14 cellular contexts compared by ENCODE assay signal in the genomic region with DNA sequence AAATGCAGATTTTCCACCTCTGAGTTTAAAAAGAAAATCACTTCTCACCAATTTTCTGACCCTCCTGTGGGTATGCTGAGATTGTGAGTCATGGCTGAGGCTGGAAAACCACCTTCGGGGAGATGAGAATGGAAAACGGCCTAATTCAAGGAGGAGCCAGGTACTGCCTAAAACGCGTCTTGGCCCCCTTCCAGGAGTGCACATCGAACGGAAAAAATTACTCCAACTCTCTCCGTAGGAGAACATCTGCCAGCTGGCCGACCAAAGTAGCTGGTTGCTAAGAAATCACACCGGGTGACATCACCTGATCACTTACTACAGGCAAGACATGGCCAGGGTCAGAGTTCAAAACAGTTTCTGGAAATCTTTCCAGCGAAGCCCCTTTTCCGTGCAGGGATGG.
DNase-seq lines count a peak whose midpoint lies in the region; ATAC-seq and TF ChIP-seq lines count a peak whose summit lies in the region.
"Had no signal": no experiment of that assay in that cellular context is flagged by ENCODE, and none has a peak within 500 bp of the region (broad histone marks: within the 10 kb centered on the region; RNA-seq: fewer than 3 reads in every experiment).

No MANE protein-coding gene starts in this region.

- no peak overlapping the region for H3K56ac ChIP-seq in mesendoderm (ENCODE audit: low read length)

- H4K5ac ChIP-seq in mesendoderm (ENCODE audit: low read length) = no peak overlapping the region

- H3K79me1 ChIP-seq in mesendoderm (ENCODE audit: low read length) = peaks cover 16% of the 10 kb centered on the region

- peaks cover 2% of the 10 kb centered on the region for H3K79me2 ChIP-seq in mesendoderm (ENCODE audit: control insufficient read depth, insufficient read depth, low read length)

- H3K4ac ChIP-seq in mesendoderm (ENCODE audit: low read depth, low read length) = no peak overlapping the region

- no peak overlapping the region for H3K9ac ChIP-seq in mesendoderm (ENCODE audit: low read length)

- no peak overlapping the region for H2BK15ac ChIP-seq in mesendoderm (replicated peaks; ENCODE audit: low read depth)

- no peaks in the 10 kb centered on the region for H3K4me1 ChIP-seq in foreskin keratinocyte
- H3K4me1 ChIP-seq in mesendoderm (ENCODE audit: control insufficient read depth, low read depth, low read length) = peaks cover 9% of the 10 kb centered on the region
- H3K4me1 ChIP-seq: colonic mucosa, spleen had no signal

- DNase-seq in stimulated activated naive CD8-positive, alpha-beta T cell treated with anti-CD3 and anti-CD28 coated beads, Interleukin-15, Interleukin-2, amounts not matched to agents 100 U/mL and 50 U/mL, for 24 hours = peak; percentile 41
- DNase-seq in stimulated activated naive CD8-positive, alpha-beta T cell treated with anti-CD3 and anti-CD28 coated beads, Interleukin-15, amount 100 ng/mL, for 72 hours = no peak
- peak; percentile 61 for DNase-seq in NCI-H524 treated with DMSO at 0.1 percent for 48 hours (lab: John Stamatoyannopoulos, UW)
- DNase-seq in foreskin keratinocyte = peak in 1 of 2 donors; percentile 4
- no peak for DNase-seq in retina
- no peak for DNase-seq in NCI-H2029 treated with DMSO at 0.1 percent for 48 hours (lab: John Stamatoyannopoulos, UW)
- no peak for DNase-seq in RWPE1 (ENCODE audit: low spot score)
- no peak for DNase-seq in mesendoderm
- DNase-seq: colonic mucosa, foreskin melanocyte, left colon, spleen had no signal

- no peak for TF ChIP-seq CTCF in foreskin keratinocyte (conservative IDR thresholded peaks at IDR 0.05)
- no peak for TF ChIP-seq CTCF in RWPE1 (conservative IDR thresholded peaks at IDR 0.05; ENCODE audit: low read depth)

- no CpG with 5 or more reads among the region's 11 CpGs for WGBS in mesendoderm (ENCODE audit: extremely low coverage, insufficient coverage, low lambda C conversion rate)

- H3K4me2 ChIP-seq in mesendoderm (ENCODE audit: low read length) = no peak overlapping the region

- peak; percentile 39 for ATAC-seq in stimulated activated naive CD8-positive, alpha-beta T cell treated with anti-CD3 and anti-CD28 coated beads, Interleukin-15, Interleukin-2, amounts not matched to agents 100 U/mL and 50 U/mL, for 24 hours
- ATAC-seq in stimulated activated naive CD8-positive, alpha-beta T cell treated with anti-CD3 and anti-CD28 coated beads, Interleukin-15, amount 100 ng/mL, for 72 hours = no peak
- ATAC-seq in foreskin keratinocyte = peak; percentile 15
- ATAC-seq: left colon had no signal

- H4K8ac ChIP-seq in mesendoderm (ENCODE audit: low read depth, low read length) = no peak overlapping the region

- no peak overlapping the region for H2AK5ac ChIP-seq in mesendoderm (ENCODE audit: low read length)

- H3K23ac ChIP-seq in mesendoderm (ENCODE audit: low read length) = no peak overlapping the region

- H3K18ac ChIP-seq in mesendoderm (ENCODE audit: low read length) = no peak overlapping the region

- H3K9me3 Mint-ChIP-seq in stimulated activated naive CD8-positive, alpha-beta T cell treated with anti-CD3 and anti-CD28 coated beads, Interleukin-15, amount 100 ng/mL, for 72 hours = no peaks in the 10 kb centered on the region
- H3K9me3 Mint-ChIP-seq: stimulated activated naive CD8-positive, alpha-beta T cell treated with anti-CD3 and anti-CD28 coated beads, Interleukin-15, Interleukin-2, amounts not matched to agents 100 ng/mL and 50 ng/mL, for 24 hours had no signal

- POLR2A ChIA-PET in RWPE1 (lab: Yijun Ruan, JAX; ENCODE audit: low non-redundant PET) = no interaction called here

- peaks cover 14% of the 10 kb centered on the region for H3K27me3 Mint-ChIP-seq in stimulated activated naive CD8-positive, alpha-beta T cell treated with anti-CD3 and anti-CD28 coated beads, Interleukin-15, amount 100 ng/mL, for 72 hours

- no peak overlapping the region for H3K27ac ChIP-seq in foreskin keratinocyte
- H3K27ac ChIP-seq in RWPE1 = no peak overlapping the region
- H3K27ac ChIP-seq in mesendoderm (ENCODE audit: low read depth, low read length) = no peak overlapping the region
- H3K27ac ChIP-seq: colonic mucosa, SJSA1, spleen had no signal

- no peak overlapping the region for H2BK120ac ChIP-seq in mesendoderm (ENCODE audit: low read depth, low read length)

- no peak overlapping the region for H3K4me3 Mint-ChIP-seq in stimulated activated naive CD8-positive, alpha-beta T cell treated with anti-CD3 and anti-CD28 coated beads, Interleukin-15, amount 100 ng/mL, for 72 hours
- H3K4me3 Mint-ChIP-seq: stimulated activated naive CD8-positive, alpha-beta T cell treated with anti-CD3 and anti-CD28 coated beads, Interleukin-15, Interleukin-2, amounts not matched to agents 100 ng/mL and 50 ng/mL, for 24 hours had no signal

- H3K36me3 ChIP-seq in mesendoderm (ENCODE audit: control insufficient read depth, insufficient read depth, low read length) = no peaks in the 10 kb centered on the region
- H3K36me3 ChIP-seq: colonic mucosa, SJSA1, spleen had no signal

- no peak overlapping the region for H3K4me3 ChIP-seq in mesendoderm (ENCODE audit: low read length)
- H3K4me3 ChIP-seq: colonic mucosa, SJSA1, spleen had no signal

- CTCF ChIA-PET in RWPE1 (lab: Yijun Ruan, JAX) = no interaction called here

- no peak overlapping the region for H3K27ac Mint-ChIP-seq in stimulated activated naive CD8-positive, alpha-beta T cell treated with anti-CD3 and anti-CD28 coated beads, Interleukin-15, amount 100 ng/mL, for 72 hours
- H3K27ac Mint-ChIP-seq: stimulated activated naive CD8-positive, alpha-beta T cell treated with anti-CD3 and anti-CD28 coated beads, Interleukin-15, Interleukin-2, amounts not matched to agents 100 ng/mL and 50 ng/mL, for 24 hours had no signal

- H3K4me1 Mint-ChIP-seq in stimulated activated naive CD8-positive, alpha-beta T cell treated with anti-CD3 and anti-CD28 coated beads, Interleukin-15, amount 100 ng/mL, for 72 hours = no peaks in the 10 kb centered on the region

- H2BK5ac ChIP-seq in mesendoderm (ENCODE audit: low read length) = no peak overlapping the region

- peaks cover 2% of the 10 kb centered on the region for H3K27me3 ChIP-seq in foreskin keratinocyte
- no peaks in the 10 kb centered on the region for H3K27me3 ChIP-seq in mesendoderm (ENCODE audit: insufficient read depth, low read length, poor library complexity)
- H3K27me3 ChIP-seq: colonic mucosa, SJSA1 had no signal

Comparison
In these comparisons a context has a peak if more than half of its experiments do, and no peak if none do; other contexts are left out.
1. DNase-seq: peak in stimulated activated naive CD8-positive, alpha-beta T cell treated with anti-CD3 and anti-CD28 coated beads, Interleukin-15, Interleukin-2, amounts not matched to agents 100 U/mL and 50 U/mL, for 24 hours (single experiment) and NCI-H524 treated with DMSO at 0.1 percent for 48 hours (single experiment); none in stimulated activated naive CD8-positive, alpha-beta T cell treated with anti-CD3 and anti-CD28 coated beads, Interleukin-15, amount 100 ng/mL, for 72 hours (0 of 2), retina (single experiment), NCI-H2029 treated with DMSO at 0.1 percent for 48 hours (single experiment), RWPE1 (single experiment) and mesendoderm (single experiment).